Comparison of ENCODE assay signal across 7 cellular contexts in genomic region chr10:5665380-5666323, GRCh38. TPM values are rescaled to one million over a fixed set of nuclear protein-coding genes. Genes with fewer than 3 reads are reported as not detected.
A peak's percentile ranks its signal among the peaks of the same experiment; 100 is the strongest.
DNase-seq lines count a peak whose midpoint lies in the region; ATAC-seq and TF ChIP-seq lines count a peak whose summit lies in the region.

No MANE protein-coding gene starts in this region.

- peak overlapping the region; percentile 79 to 97 (median 87) for H3K4me3 Mint-ChIP-seq in naive thymus-derived CD8-positive, alpha-beta T cell

- peaks cover 13 to 41% (median 23%) of the 10 kb centered on the region in 4 donors for H3K4me1 Mint-ChIP-seq in naive thymus-derived CD8-positive, alpha-beta T cell

- no peak for TF ChIP-seq CTCF in GM13977 (IDR thresholded peaks at IDR 0.05; ENCODE audit: extremely low read depth, insufficient read depth, missing control alignments)
- TF ChIP-seq CTCF in GM10248 (IDR thresholded peaks at IDR 0.05; ENCODE audit: control extremely low read depth, extremely low read depth, low read depth, missing control alignments) = no peak

- no peak for TF ChIP-seq POLR2A in erythroblast (IDR thresholded peaks at IDR 0.05; ENCODE audit: low read length)

- DNase-seq in GM13977 (ENCODE audit: low spot score) (peak; percentile 28), SW480 (ENCODE audit: low spot score) (peak; percentile 39), erythroblast (lab: John Stamatoyannopoulos, UW) (peak; percentile 22 to 51), GM10248 (ENCODE audit: extremely low spot score) (no peak), NCI-H1694 (lab: John Stamatoyannopoulos, UW) (no peak)
- peak in 2 of 10 donors; percentile 4 to 8 for DNase-seq in naive thymus-derived CD8-positive, alpha-beta T cell

- CTCF ChIA-PET in GM10248 (lab: Yijun Ruan, JAX) = interaction anchor here (1.2 to 2.0 kb wide), 3 partner anchors 12 to 36 kb away, joined by 3 to 5 read pairs (median 4); no protein-coding TSS in a partner anchor

- POLR2A ChIA-PET in naive thymus-derived CD8-positive, alpha-beta T cell (lab: Charles Lee) = interaction anchor here (0.6 to 1.0 kb wide), 4 partner anchors 7 to 224 kb away, joined by 3 to 5 read pairs (median 3); partner anchors contain the start of gene FBH1
- POLR2A ChIA-PET in GM10248 (lab: Yijun Ruan, JAX) = no interaction called here

- no peaks in the 10 kb centered on the region for H3K36me3 Mint-ChIP-seq in naive thymus-derived CD8-positive, alpha-beta T cell

- peak overlapping the region in 9 of 10 donors; percentile 10 to 90 (median 70) for H3K27ac Mint-ChIP-seq in naive thymus-derived CD8-positive, alpha-beta T cell

- no peaks in the 10 kb centered on the region for H3K9me3 Mint-ChIP-seq in naive thymus-derived CD8-positive, alpha-beta T cell

- ATAC-seq in HG03103 (IDR thresholded peaks at IDR 0.05; ENCODE audit: low read depth, unreplicated experiment) = peak; percentile 36
- peak in 1 of 2 donors; percentile 45 for ATAC-seq in naive thymus-derived CD8-positive, alpha-beta T cell

- in situ Hi-C loops in GM13977 (cut with MboI; ENCODE audit: low pct_unique_long_range_greater_than_20kb, low sequenced_read_pairs, unreplicated experiment) = no loop called here

- peaks cover 0 to 7% (median 0%) of the 10 kb centered on the region in 5 donors for H3K27me3 Mint-ChIP-seq in naive thymus-derived CD8-positive, alpha-beta T cell

RNA-seq across cellular contexts. Expression of gene ASB13, which starts 0.7 kb away (rescaled TPM):
- total RNA-seq in naive thymus-derived CD8-positive, alpha-beta T cell = 10 to 100 TPM; 11.5 to 18.5 TPM
- polyA plus RNA-seq in naive thymus-derived CD8-positive, alpha-beta T cell = 10 to 100 TPM; 12.5 to 23.9 (median 23.1) TPM

RNA-seq across cellular contexts. Expression of gene TASOR2, which starts 19.0 kb away (rescaled TPM):
- total RNA-seq in naive thymus-derived CD8-positive, alpha-beta T cell = 10 to 100 TPM; 70.4 to 81.6 TPM
- polyA plus RNA-seq in naive thymus-derived CD8-positive, alpha-beta T cell = 10 to 100 TPM; 14.1 to 17.3 (median 14.9) TPM

Comparison
In these comparisons a context has a peak if more than half of its experiments do, and no peak if none do; other contexts are left out.
1. DNase-seq: peak in GM13977 (single experiment), SW480 (single experiment) and erythroblast (2 of 2); none in GM10248 (single experiment) and NCI-H1694 (single experiment).